Comparison of ENCODE assay signal across 8 cellular contexts in the genomic region with DNA sequence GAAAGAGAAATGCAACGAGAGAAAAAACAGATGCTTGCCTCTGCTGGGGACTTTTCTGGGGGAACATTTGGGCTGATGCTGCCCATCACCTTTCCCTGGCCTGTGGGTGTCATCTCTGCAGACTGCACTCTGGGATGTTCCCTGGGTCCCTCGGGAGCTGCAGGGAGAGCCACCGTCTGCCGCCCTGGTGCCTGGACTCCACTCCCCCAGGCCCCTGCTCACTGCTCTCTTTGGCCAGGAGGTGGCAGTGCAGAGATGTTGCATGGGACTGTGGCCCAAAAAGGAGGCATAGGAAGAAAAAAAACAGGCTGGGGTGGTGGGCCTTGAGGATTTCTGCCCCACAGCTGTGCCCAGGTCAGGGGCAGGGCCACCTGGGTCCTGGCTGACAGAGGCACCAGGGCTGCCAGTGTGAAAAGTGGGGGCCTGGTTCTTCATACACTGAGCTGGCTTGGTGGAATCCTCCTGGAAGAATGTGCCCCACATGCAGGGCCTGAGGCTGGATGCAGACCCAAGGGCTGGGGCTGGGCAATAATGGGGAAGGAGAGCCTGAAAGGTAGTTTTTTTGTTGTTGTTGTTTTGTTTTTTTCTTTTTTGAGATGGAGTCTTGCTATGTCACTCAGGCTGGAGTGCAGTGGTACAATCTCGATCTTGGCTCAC.
DNase-seq lines count a peak whose midpoint lies in the region; TF ChIP-seq lines count a peak whose summit lies in the region.

No MANE protein-coding gene starts in this region.

- H3K4me2 ChIP-seq in smooth muscle cell: peak overlapping the region; percentile 1

- H3K4me1 Mint-ChIP-seq in activated T-cell treated with anti-CD3 and anti-CD28 coated beads, Interleukin-2, amount 50 U/mL, for 24 hours (ENCODE audit: low read depth): peaks cover 10% of the 10 kb centered on the region

- no peak overlapping the region for H3K9ac ChIP-seq in smooth muscle cell (ENCODE audit: low read depth)

- no peaks in the 10 kb centered on the region for H3K27me3 Mint-ChIP-seq in activated T-cell treated with anti-CD3 and anti-CD28 coated beads, Interleukin-2, amount 50 U/mL, for 24 hours

- H3K9me3 ChIP-seq in smooth muscle cell (replicated peaks; ENCODE audit: low read depth): no peaks in the 10 kb centered on the region

- intact Hi-C loops in head of caudate nucleus (cut with DNase I): no loop called here

- H3K4me3 Mint-ChIP-seq in activated T-cell treated with anti-CD3 and anti-CD28 coated beads, Interleukin-2, amount 50 U/mL, for 24 hours: no peak overlapping the region

- H3K4me3 ChIP-seq in smooth muscle cell: no peak overlapping the region

- H4K20me1 ChIP-seq in smooth muscle cell (ENCODE audit: low read depth): no peaks in the 10 kb centered on the region

- H3K36me3 Mint-ChIP-seq in activated T-cell treated with anti-CD3 and anti-CD28 coated beads, Interleukin-2, amount 50 U/mL, for 24 hours (ENCODE audit: low read depth): no peaks in the 10 kb centered on the region

- H3K36me3 ChIP-seq in smooth muscle cell (ENCODE audit: low read depth): no peaks in the 10 kb centered on the region

- H2AFZ ChIP-seq in smooth muscle cell (ENCODE audit: low read depth): no peak overlapping the region

- TF ChIP-seq CTCF in smooth muscle cell (IDR thresholded peaks at IDR 0.05; ENCODE audit: borderline replicate concordance, insufficient read depth, poor library complexity, severe bottlenecking): peak; percentile 74

- H3K27me3 ChIP-seq in smooth muscle cell (ENCODE audit: low read depth): no peaks in the 10 kb centered on the region

- H3K27ac Mint-ChIP-seq in activated T-cell treated with anti-CD3 and anti-CD28 coated beads, Interleukin-2, amount 50 U/mL, for 24 hours: no peak overlapping the region

- WGBS in smooth muscle cell (ENCODE audit: low lambda C conversion rate): 32% methylated on average over 5 of the region's 5 CpGs

- H3K27ac ChIP-seq in smooth muscle cell (ENCODE audit: low read depth): no peak overlapping the region

- H3K4me1 ChIP-seq in smooth muscle cell (ENCODE audit: low read depth): peaks cover 7% of the 10 kb centered on the region

- no peaks in the 10 kb centered on the region for H3K79me2 ChIP-seq in smooth muscle cell (ENCODE audit: low read depth)

- peaks cover 17% of the 10 kb centered on the region for H3F3A ChIP-seq in smooth muscle cell (ENCODE audit: low read depth)

- H3K9me3 Mint-ChIP-seq in activated T-cell treated with anti-CD3 and anti-CD28 coated beads, Interleukin-2, amount 50 U/mL, for 24 hours: no peaks in the 10 kb centered on the region

- peak; percentile 86 for DNase-seq in DMS 273 (lab: John Stamatoyannopoulos, UW; ENCODE audit: unreplicated experiment)
- no peak for DNase-seq in DMS 273 treated with DMSO at 0.1 percent for 48 hours (lab: John Stamatoyannopoulos, UW)
- peak; percentile 52 for DNase-seq in H4 (ENCODE audit: low spot score)
- DNase-seq in NCI-H1092 (lab: John Stamatoyannopoulos, UW): peak; percentile 13
- DNase-seq in activated T-cell treated with anti-CD3 and anti-CD28 coated beads, Interleukin-2, amount 50 U/mL, for 24 hours: peak; percentile 52
- DNase-seq in head of caudate nucleus: peak in 37 of 42 donors; percentile 9 to 78 (median 41)
- peak; percentile 13 for DNase-seq in smooth muscle cell (lab: John Stamatoyannopoulos, UW; ENCODE audit: unreplicated experiment)
- DNase-seq in GDM1 (lab: John Stamatoyannopoulos, UW): no peak

Comparison
In these comparisons a context has a peak if more than half of its experiments do, and no peak if none do; other contexts are left out.
1. DNase-seq: peak in DMS 273 (single experiment), H4 (single experiment), NCI-H1092 (single experiment), activated T-cell treated with anti-CD3 and anti-CD28 coated beads, Interleukin-2, amount 50 U/mL, for 24 hours (single experiment), head of caudate nucleus (37 of 42) and smooth muscle cell (single experiment); none in DMS 273 treated with DMSO at 0.1 percent for 48 hours (single experiment) and GDM1 (single experiment).